In genomic region chr5:44329716-44330115, GRCh38 we compare ENCODE assay signal across 23 cellular contexts. TPM values are rescaled to one million over a fixed set of nuclear protein-coding genes. Genes with fewer than 3 reads are reported as not detected.
"Had no signal": no experiment of that assay in that cellular context is flagged by ENCODE, and none has a peak within 500 bp of the region (broad histone marks: within the 10 kb centered on the region; RNA-seq: fewer than 3 reads in every experiment).

No MANE protein-coding gene starts in this region.

- H3K36me3 ChIP-seq: cardiac muscle cell, lower lobe of right lung, neutrophil, ovary, prostate gland, spleen, upper lobe of left lung had no signal

- H3K4me1 ChIP-seq: lower lobe of right lung, prostate gland, spleen, upper lobe of left lung had no signal

- H3K4me3 ChIP-seq: cardiac muscle cell, hepatocyte, lower lobe of right lung, ovary, prostate gland, spleen, upper lobe of left lung had no signal

- H3K9me3 ChIP-seq: lower lobe of right lung, neutrophil, ovary, prostate gland, spleen, upper lobe of left lung had no signal

- H3K27ac ChIP-seq: cardiac muscle cell, hepatocyte, lower lobe of right lung, neutrophil, ovary, prostate gland, spleen, upper lobe of left lung, VCaP had no signal

- H3K27me3 ChIP-seq: cardiac muscle cell, hepatocyte, neutrophil, ovary, spleen, upper lobe of left lung had no signal

- DNase-seq: activated CD4-positive, alpha-beta T cell treated with anti-CD3 and anti-CD28 coated beads, Interleukin-2, amount 10 ng/mL, durations not matched to agents 7 days and 5 days; activated CD4-positive, CD25-positive, alpha-beta regulatory T cell treated with anti-CD3 and anti-CD28 coated beads, Interleukin-2, amount 50 U/mL, for 72 hours; activated CD8-positive, alpha-beta memory T cell treated with anti-CD3 and anti-CD28 coated beads, Interleukin-2, amount 10 ng/mL, durations not matched to agents 7 days and 5 days; activated CD8-positive, alpha-beta T cell treated with anti-CD3 and anti-CD28 coated beads for 36 hours; activated effector memory CD4-positive, alpha-beta T cell treated with anti-CD3 and anti-CD28 coated beads, Interleukin-2, amount 50 U/mL, for 16 hours; activated naive CD4-positive, alpha-beta T cell treated with anti-CD3 and anti-CD28 coated beads, Interleukin-2, amount 10 ng/mL, durations not matched to agents 7 days and 5 days; activated T-cell treated with anti-CD3 and anti-CD28 coated beads for 4 hours; effector CD4-positive, alpha-beta T cell; glutamatergic neuron; immature natural killer cell; lower lobe of right lung; naive thymus-derived CD8-positive, alpha-beta T cell; ovary; spleen; stimulated activated CD4-positive, alpha-beta T cell treated with anti-CD3 and anti-CD28 coated beads, Interleukin-4, amount 100 ng/mL, for 1 hour; stimulated activated naive CD4-positive, alpha-beta T cell; T-helper 2 cell; upper lobe of left lung had no signal

RNA-seq across cellular contexts. Expression of gene FGF10, which starts 59.5 kb away (rescaled TPM):
- total RNA-seq: activated CD4-positive, alpha-beta T cell treated with anti-CD3 and anti-CD28 coated beads, Interleukin-2, amount 10 ng/mL, durations not matched to agents 7 days and 5 days; activated CD8-positive, alpha-beta memory T cell treated with anti-CD3 and anti-CD28 coated beads, Interleukin-2, amount 10 ng/mL, durations not matched to agents 7 days and 5 days; activated CD8-positive, alpha-beta T cell treated with anti-CD3 and anti-CD28 coated beads for 36 hours; naive thymus-derived CD8-positive, alpha-beta T cell; spleen had no signal
